33 cellular contexts compared by ENCODE assay signal in genomic region chr3:129473067-129473765, GRCh38. TPM values are rescaled to one million over a fixed set of nuclear protein-coding genes. Genes with fewer than 3 reads are reported as not detected.
"Had no signal": no experiment of that assay in that cellular context is flagged by ENCODE, and none has a peak within 500 bp of the region (broad histone marks: within the 10 kb centered on the region; RNA-seq: fewer than 3 reads in every experiment).

No MANE protein-coding gene starts in this region.

- ATAC-seq: esophagus mucosa; gastrocnemius medialis; naive thymus-derived CD4-positive, alpha-beta T cell; psoas muscle; right cardiac atrium; stimulated activated memory B cell treated with anti-CD40 and anti-IgM and Interleukin-4, amounts not matched to agents 10 μg/mL and 1 μg/mL and 100 μg/mL, for 72 hours; stimulated activated naive CD8-positive, alpha-beta T cell treated with anti-CD3 and anti-CD28 coated beads, Interleukin-15, Interleukin-2, amounts not matched to agents 100 U/mL and 50 U/mL, for 24 hours had no signal

- H3K27ac ChIP-seq: dorsolateral prefrontal cortex, epithelial cell of prostate, gastrocnemius medialis, ovary, psoas muscle, skin epidermis, spleen, testis, tibial artery had no signal

- H3K9me3 Mint-ChIP-seq: endodermal cell; naive thymus-derived CD4-positive, alpha-beta T cell; nephron; stimulated activated memory B cell treated with anti-CD40 and anti-IgM and Interleukin-4, amounts not matched to agents 10 μg/mL and 1 μg/mL and 100 μg/mL, for 72 hours; type B pancreatic cell had no signal

- H3K36me3 ChIP-seq: ovary had no signal

- H3K9me3 ChIP-seq: gastrocnemius medialis, ovary, psoas muscle, spleen, testis, tibial artery had no signal

- H3K4me1 Mint-ChIP-seq: nephron; stimulated activated memory B cell treated with anti-CD40 and anti-IgM and Interleukin-4, amounts not matched to agents 10 μg/mL and 1 μg/mL and 100 μg/mL, for 72 hours had no signal

- DNase-seq: dorsolateral prefrontal cortex; effector CD4-positive, alpha-beta T cell; endodermal cell; foreskin fibroblast; gastrocnemius medialis; head of caudate nucleus; mesendoderm; midbrain; naive thymus-derived CD4-positive, alpha-beta T cell; nucleus accumbens; ovary; posterior cingulate gyrus; psoas muscle; right cardiac atrium; spleen; stimulated activated CD4-positive, alpha-beta T cell treated with anti-CD3 and anti-CD28 coated beads, Interleukin-4, amount 100 ng/mL, for 4 hours; stimulated activated naive CD8-positive, alpha-beta T cell treated with anti-CD3 and anti-CD28 coated beads, Interleukin-15, Interleukin-2, amounts not matched to agents 100 U/mL and 50 U/mL, for 24 hours; substantia nigra; testis; tibial artery had no signal

- H3K4me3 ChIP-seq: dorsolateral prefrontal cortex, gastrocnemius medialis, ovary, psoas muscle, skin epidermis, spleen, testis, tibial artery had no signal

- H3K4me1 ChIP-seq: gastrocnemius medialis, psoas muscle, tibial artery had no signal

- H3K4me3 Mint-ChIP-seq: endodermal cell; naive thymus-derived CD4-positive, alpha-beta T cell; nephron; stimulated activated memory B cell treated with anti-CD40 and anti-IgM and Interleukin-4, amounts not matched to agents 10 μg/mL and 1 μg/mL and 100 μg/mL, for 72 hours; type B pancreatic cell had no signal

- H3K27ac Mint-ChIP-seq: endodermal cell; naive thymus-derived CD4-positive, alpha-beta T cell; nephron; stimulated activated memory B cell treated with anti-CD40 and anti-IgM and Interleukin-4, amounts not matched to agents 10 μg/mL and 1 μg/mL and 100 μg/mL, for 72 hours; type B pancreatic cell had no signal

- H3K27me3 Mint-ChIP-seq: naive thymus-derived CD4-positive, alpha-beta T cell; stimulated activated memory B cell treated with anti-CD40 and anti-IgM and Interleukin-4, amounts not matched to agents 10 μg/mL and 1 μg/mL and 100 μg/mL, for 72 hours; type B pancreatic cell had no signal

- H3K27me3 ChIP-seq: dorsolateral prefrontal cortex, gastrocnemius medialis, ovary, spleen, testis, tibial artery had no signal

RNA-seq across cellular contexts. Expression of gene EFCAB12, which starts 44.8 kb away (rescaled TPM):
- total RNA-seq: gastrocnemius medialis, lower leg skin, psoas muscle, urinary bladder had no signal

RNA-seq across cellular contexts. Expression of gene RHO, which starts 55.2 kb away (rescaled TPM):
- total RNA-seq: esophagus mucosa; gastrocnemius medialis; glomerular endothelial cell; lower leg skin; lung microvascular endothelial cell; mucosa of gallbladder; naive thymus-derived CD4-positive, alpha-beta T cell; psoas muscle; renal cortical epithelial cell; right cardiac atrium; spleen; urinary bladder had no signal
- polyA plus RNA-seq: keratinocyte; naive thymus-derived CD4-positive, alpha-beta T cell; ovary; right cardiac atrium; spleen; urinary bladder had no signal
